11 cellular contexts compared by ENCODE assay signal in the genomic region with DNA sequence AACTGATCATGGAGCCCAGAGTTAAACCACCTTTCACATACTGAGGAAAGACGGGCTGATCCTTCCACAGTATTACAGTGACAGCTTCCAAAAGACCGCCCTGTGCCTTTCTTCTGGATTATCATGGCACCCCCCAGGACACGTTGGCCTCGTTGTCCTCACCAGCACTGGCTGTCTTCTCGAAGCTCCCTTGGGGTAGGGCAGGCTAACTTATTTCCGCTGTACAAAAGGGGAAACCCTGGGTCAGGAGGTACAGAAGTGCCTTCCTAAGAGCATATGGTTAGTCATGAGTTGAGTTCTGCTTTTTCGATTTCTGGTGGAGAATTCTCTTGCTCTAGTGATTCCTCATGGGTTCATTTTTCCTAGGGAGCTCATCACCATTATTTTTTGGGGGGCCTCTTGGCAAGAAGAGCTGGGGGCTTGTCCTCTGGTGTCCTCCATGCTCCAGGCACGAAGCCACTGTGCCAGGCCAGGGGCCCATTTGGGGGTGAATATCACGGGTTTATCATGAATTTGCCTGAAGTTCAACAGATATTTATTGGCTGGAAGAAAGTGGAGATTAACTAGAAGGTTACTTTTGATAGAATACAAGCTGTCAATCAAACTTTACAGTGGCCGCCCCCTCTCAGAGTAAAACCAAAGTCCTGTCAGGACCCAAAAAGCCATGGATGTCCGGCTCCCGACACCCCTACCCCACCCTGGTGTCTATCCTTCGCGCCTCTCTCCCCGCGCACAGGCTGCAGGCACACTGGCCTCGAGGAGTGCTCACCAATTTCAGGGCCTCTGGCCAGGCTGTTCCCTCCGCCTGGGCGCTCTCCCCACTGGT. TPM values are rescaled to one million over a fixed set of nuclear protein-coding genes. Genes with fewer than 3 reads are reported as not detected.
DNase-seq lines count a peak whose midpoint lies in the region; ATAC-seq and TF ChIP-seq lines count a peak whose summit lies in the region.
"Had no signal": no experiment of that assay in that cellular context is flagged by ENCODE, and none has a peak within 500 bp of the region (broad histone marks: within the 10 kb centered on the region; RNA-seq: fewer than 3 reads in every experiment).

No MANE protein-coding gene starts in this region.

- TF ChIP-seq CTCF in Peyer's patch (IDR thresholded peaks at IDR 0.05): no peak

- ATAC-seq in HG02642 (IDR thresholded peaks at IDR 0.05; ENCODE audit: poor library complexity, unreplicated experiment) (peak; percentile 51), sciatic nerve (peak; percentile 71)

- H3K4me1 Mint-ChIP-seq in T-helper 1 cell treated with Interleukin-12 subunit alpha and Interleukin-12 subunit beta and Interleukin-4 antibody, amounts not matched to agents 30 μg/mL and 1 μg/mL, for 36 hours (ENCODE audit: low read depth): peaks cover 13% of the 10 kb centered on the region

- peaks cover 0 to 14% (median 5%) of the 10 kb centered on the region in 4 donors for H3K4me1 ChIP-seq in Peyer's patch
- H3K4me1 ChIP-seq: parathyroid adenoma had no signal

- no peak for TF ChIP-seq POLR2A in Peyer's patch (IDR thresholded peaks at IDR 0.05)

- intact Hi-C loops in sciatic nerve (cut with DNase I): no loop called here

- H3K4me3 Mint-ChIP-seq in T-helper 1 cell treated with Interleukin-12 subunit alpha and Interleukin-12 subunit beta and Interleukin-4 antibody, amounts not matched to agents 30 μg/mL and 1 μg/mL, for 36 hours: no peak overlapping the region
- H3K4me3 Mint-ChIP-seq: activated naive CD4-positive, alpha-beta T cell treated with anti-CD3 and anti-CD28 coated beads, Interleukin-2, amount 50 U/mL, for 24 hours had no signal

- H3K9me3 Mint-ChIP-seq in T-helper 1 cell treated with Interleukin-12 subunit alpha and Interleukin-12 subunit beta and Interleukin-4 antibody, amounts not matched to agents 30 μg/mL and 1 μg/mL, for 36 hours: no peaks in the 10 kb centered on the region
- H3K9me3 Mint-ChIP-seq: activated naive CD4-positive, alpha-beta T cell treated with anti-CD3 and anti-CD28 coated beads, Interleukin-2, amount 50 U/mL, for 24 hours had no signal

- no peaks in the 10 kb centered on the region for H3K9me3 ChIP-seq in Peyer's patch

- H3K36me3 Mint-ChIP-seq in T-helper 1 cell treated with Interleukin-12 subunit alpha and Interleukin-12 subunit beta and Interleukin-4 antibody, amounts not matched to agents 30 μg/mL and 1 μg/mL, for 36 hours (ENCODE audit: low read depth): no peaks in the 10 kb centered on the region
- H3K36me3 Mint-ChIP-seq: activated naive CD4-positive, alpha-beta T cell treated with anti-CD3 and anti-CD28 coated beads, Interleukin-2, amount 50 U/mL, for 24 hours had no signal

- DNase-seq in T-helper 1 cell (no peak), Peyer's patch (peak; percentile 23 to 80 (median 74)), sciatic nerve (ENCODE audit: low spot score) (no peak), NCI-H1105 (lab: John Stamatoyannopoulos, UW) (no peak), DMS 273 treated with DMSO at 0.1 percent for 48 hours (lab: John Stamatoyannopoulos, UW) (no peak), NCI-H748 (lab: John Stamatoyannopoulos, UW; ENCODE audit: unreplicated experiment) (no peak)

- H3K36me3 ChIP-seq in Peyer's patch: no peaks in the 10 kb centered on the region

- peak overlapping the region in 3 of 4 donors; percentile 15 to 71 (median 25) for H3K27ac ChIP-seq in Peyer's patch
- H3K27ac ChIP-seq: 22Rv1, parathyroid adenoma had no signal

- H3K27me3 ChIP-seq in Peyer's patch: no peaks in the 10 kb centered on the region

- peaks cover 3% of the 10 kb centered on the region for H3K27me3 Mint-ChIP-seq in T-helper 1 cell treated with Interleukin-12 subunit alpha and Interleukin-12 subunit beta and Interleukin-4 antibody, amounts not matched to agents 30 μg/mL and 1 μg/mL, for 36 hours (ENCODE audit: low read depth)
- H3K27me3 Mint-ChIP-seq: activated naive CD4-positive, alpha-beta T cell treated with anti-CD3 and anti-CD28 coated beads, Interleukin-2, amount 50 U/mL, for 24 hours had no signal

- peak overlapping the region; percentile 5 for H3K27ac Mint-ChIP-seq in T-helper 1 cell treated with Interleukin-12 subunit alpha and Interleukin-12 subunit beta and Interleukin-4 antibody, amounts not matched to agents 30 μg/mL and 1 μg/mL, for 36 hours
- H3K27ac Mint-ChIP-seq: activated naive CD4-positive, alpha-beta T cell treated with anti-CD3 and anti-CD28 coated beads, Interleukin-2, amount 50 U/mL, for 24 hours had no signal

- H3K4me3 ChIP-seq in Peyer's patch: no peak overlapping the region

RNA-seq across cellular contexts. Expression of a gene that starts 8.8 kb away (rescaled TPM):
- total RNA-seq in Peyer's patch: 10 to 100 TPM; 31.7 to 47.8 (median 41.8) TPM
- 18.8 TPM for total RNA-seq in sciatic nerve

Comparison
In these comparisons a context has a peak if more than half of its experiments do, and no peak if none do; other contexts are left out.
1. DNase-seq: peak in Peyer's patch (3 of 3); none in T-helper 1 cell (0 of 5), sciatic nerve (single experiment), NCI-H1105 (single experiment), DMS 273 treated with DMSO at 0.1 percent for 48 hours (single experiment) and NCI-H748 (single experiment).